Comparison of ENCODE assay signal across 17 cellular contexts in the genomic region with DNA sequence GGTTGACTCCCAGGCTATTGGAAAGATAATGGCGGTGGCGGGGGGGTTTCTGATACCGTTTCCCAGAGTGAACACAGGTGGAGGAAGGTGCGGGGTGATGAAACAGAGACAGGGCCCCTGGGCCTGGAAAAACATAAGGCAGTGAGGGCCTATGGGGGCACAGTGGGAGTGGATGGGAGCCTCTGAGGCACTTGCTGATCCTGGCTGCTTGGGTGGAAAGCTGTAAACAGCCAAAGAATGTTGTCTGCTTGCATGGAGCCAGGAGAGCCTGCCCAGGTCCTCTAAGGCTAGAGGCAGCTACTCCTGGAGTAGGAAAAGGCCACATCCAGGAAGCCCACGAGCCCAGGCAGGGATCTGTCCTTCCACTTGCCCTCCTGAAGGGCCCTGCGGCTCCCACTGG. TPM values are rescaled to one million over a fixed set of nuclear protein-coding genes. Genes with fewer than 3 reads are reported as not detected.
A peak's percentile ranks its signal among the peaks of the same experiment; 100 is the strongest.
DNase-seq lines count a peak whose midpoint lies in the region; ATAC-seq, FAIRE-seq and TF ChIP-seq lines count a peak whose summit lies in the region.
"Had no signal": no experiment of that assay in that cellular context is flagged by ENCODE, and none has a peak within 500 bp of the region (broad histone marks: within the 10 kb centered on the region; RNA-seq: fewer than 3 reads in every experiment).

No MANE protein-coding gene starts in this region.

- no peaks in the 10 kb centered on the region for H3K27me3 Mint-ChIP-seq in Calu3 (ENCODE audit: unreplicated experiment)

- no peaks in the 10 kb centered on the region for H3K79me2 ChIP-seq in smooth muscle cell (ENCODE audit: low read depth)

- H3K4me2 ChIP-seq in smooth muscle cell: peak overlapping the region; percentile 94

- no peak overlapping the region for H2AFZ ChIP-seq in smooth muscle cell (ENCODE audit: low read depth)

- H3K27ac ChIP-seq in ascending aorta (peak overlapping the region; percentile 97 to 99), lower lobe of right lung (peak overlapping the region; percentile 93), smooth muscle cell (ENCODE audit: low read depth) (peak overlapping the region; percentile 75)
- H3K27ac ChIP-seq: BLaER1 had no signal

- H3K36me3 Mint-ChIP-seq in Calu3 (ENCODE audit: insufficient read depth, unreplicated experiment): peaks cover 37% of the 10 kb centered on the region

- ATAC-seq in lower lobe of right lung (no peak), HG03442 (IDR thresholded peaks at IDR 0.05; ENCODE audit: unreplicated experiment) (no peak), HG02970 (IDR thresholded peaks at IDR 0.05; ENCODE audit: low FRiP score, unreplicated experiment) (no peak)
- ATAC-seq: sciatic nerve had no signal

- no peak overlapping the region for H3K4me3 Mint-ChIP-seq in Calu3 (ENCODE audit: low read depth, unreplicated experiment)

- H3K27me3 ChIP-seq in ascending aorta (no peaks in the 10 kb centered on the region), lower lobe of right lung (ENCODE audit: low read depth) (no peaks in the 10 kb centered on the region), smooth muscle cell (ENCODE audit: low read depth) (no peaks in the 10 kb centered on the region)

- CTCF ChIA-PET in Calu3 (lab: Charles Lee): interaction anchor here (0.6 kb wide), 1 partner anchor 81 kb away, joined by 3 read pairs; no protein-coding TSS in a partner anchor

- no peak for TF ChIP-seq POLR2A in GM12891 (IDR thresholded peaks at IDR 0.05; ENCODE audit: low read depth, low read length)

- H3K4me1 ChIP-seq in ascending aorta: peaks cover 29 to 65% of the 10 kb centered on the region in 2 donors
- H3K4me1 ChIP-seq in lower lobe of right lung: peaks cover 66% of the 10 kb centered on the region
- peaks cover 56% of the 10 kb centered on the region for H3K4me1 ChIP-seq in smooth muscle cell (ENCODE audit: low read depth)

- no peaks in the 10 kb centered on the region for H4K20me1 ChIP-seq in smooth muscle cell (ENCODE audit: low read depth)
- H4K20me1 ChIP-seq: BLaER1 had no signal

- H3K4me3 ChIP-seq in ascending aorta: peak overlapping the region in 1 of 2 donors; percentile 70
- peak overlapping the region; percentile 62 for H3K4me3 ChIP-seq in lower lobe of right lung
- H3K4me3 ChIP-seq in smooth muscle cell: no peak overlapping the region
- H3K4me3 ChIP-seq: BLaER1 had no signal

- no peak for DNase-seq in Calu3
- no peak for DNase-seq in ascending aorta (ENCODE audit: low spot score in 2 of 2)
- DNase-seq in lower lobe of right lung: no peak
- no peak for DNase-seq in smooth muscle cell (lab: John Stamatoyannopoulos, UW; ENCODE audit: unreplicated experiment)
- no peak for DNase-seq in glomerular visceral epithelial cell (ENCODE audit: extremely low spot score)
- DNase-seq in GM12891 (ENCODE audit: insufficient read length, low spot score): no peak
- DNase-seq: activated naive CD4-positive, alpha-beta T cell treated with anti-CD3 and anti-CD28 coated beads, Interleukin-2, amount 50 U/mL, for 16 hours; EL; T1000 had no signal

- no peaks in the 10 kb centered on the region for H3K36me3 ChIP-seq in ascending aorta
- H3K36me3 ChIP-seq in lower lobe of right lung: no peaks in the 10 kb centered on the region
- no peaks in the 10 kb centered on the region for H3K36me3 ChIP-seq in smooth muscle cell (ENCODE audit: low read depth)

- intact Hi-C loops in Calu3 (cut with micrococcal nuclease; ENCODE audit: unreplicated experiment): no loop called here
- intact Hi-C loops in ascending aorta (cut with DNase I): loop anchor here (2.0 kb wide), 2 partner anchors 27 to 33 kb away; a partner anchor contains a TSS
- intact Hi-C loops in lower lobe of right lung (cut with DNase I): no loop called here

- H3K9ac ChIP-seq in smooth muscle cell (ENCODE audit: low read depth): peak overlapping the region; percentile 63
- H3K9ac ChIP-seq: BLaER1 had no signal

- peak overlapping the region; percentile 80 for H3K27ac Mint-ChIP-seq in Calu3 (ENCODE audit: unreplicated experiment)

- 94% methylated on average over 6 of the region's 6 CpGs for WGBS in smooth muscle cell (ENCODE audit: low lambda C conversion rate)

- H3K4me1 Mint-ChIP-seq in Calu3 (ENCODE audit: low read depth, unreplicated experiment): peaks cover 61% of the 10 kb centered on the region

- TF ChIP-seq CTCF in Calu3 (IDR thresholded peaks at IDR 0.05; ENCODE audit: unreplicated experiment): no peak
- TF ChIP-seq CTCF in ascending aorta (IDR thresholded peaks at IDR 0.05): no peak
- TF ChIP-seq CTCF in lower lobe of right lung (IDR thresholded peaks at IDR 0.05): no peak
- TF ChIP-seq CTCF in smooth muscle cell (IDR thresholded peaks at IDR 0.05; ENCODE audit: borderline replicate concordance, insufficient read depth, poor library complexity, severe bottlenecking): no peak

- no peak for FAIRE-seq in GM12891 (lab: Jason Lieb, UNC)
- FAIRE-seq: GM18507 had no signal

- peaks cover 25% of the 10 kb centered on the region for H3F3A ChIP-seq in smooth muscle cell (ENCODE audit: low read depth)

- BruUV-seq in Calu3 (replicated peaks; lab: Mats Ljungman, UMichigan): no TSS peak

- H3K9me3 ChIP-seq in ascending aorta (no peaks in the 10 kb centered on the region), lower lobe of right lung (no peaks in the 10 kb centered on the region), smooth muscle cell (replicated peaks; ENCODE audit: low read depth) (no peaks in the 10 kb centered on the region)
- H3K9me3 ChIP-seq: BLaER1 had no signal

- no peaks in the 10 kb centered on the region for H3K9me3 Mint-ChIP-seq in Calu3 (ENCODE audit: low read depth, unreplicated experiment)

TF ChIP-seq in GM12891, 5 proteins besides CTCF, POLR2A, EP300 and RAD21:
- no peak for TF ChIP-seq POU2F2 (IDR thresholded peaks at IDR 0.05; ENCODE audit: low read depth, low read length)
- TF ChIP-seq POLR2AphosphoS5 (IDR thresholded peaks at IDR 0.05; ENCODE audit: low read depth, low read length): no peak
- TF ChIP-seq PAX5 (IDR thresholded peaks at IDR 0.05; ENCODE audit: insufficient read depth, low read length, severe bottlenecking): no peak
- no peak for TF ChIP-seq TAF1 (IDR thresholded peaks at IDR 0.05; ENCODE audit: low read depth, low read length)
- no peak for TF ChIP-seq SPI1 (IDR thresholded peaks at IDR 0.05; ENCODE audit: low read depth, low read length)

RNA-seq across cellular contexts. Expression of a gene that starts 3.0 kb away (rescaled TPM):
- total RNA-seq in Calu3 (2022) (20.3 and 25.7 TPM in 2 replicates), ascending aorta (24.2 TPM), lower lobe of right lung (77.6 TPM), smooth muscle cell (26.8 and 48.3 TPM in 2 replicates)
- 26.3 and 70.7 TPM in 2 replicates for polyA plus RNA-seq in smooth muscle cell
- polyA plus RNA-seq in GM12891 (2012; ENCODE audit: low read depth, missing spikeins): 0.35 TPM

RNA-seq across cellular contexts. Expression of a gene that starts 12.9 kb away (rescaled TPM):
- 0.32 TPM in 1 of 2 replicates, not detected in the other for total RNA-seq in Calu3 (2022)
- not detected for total RNA-seq in ascending aorta
- not detected for total RNA-seq in lower lobe of right lung
- total RNA-seq in smooth muscle cell: 0.09 and 0.18 TPM in 2 replicates
- 0.87 TPM in 1 of 2 replicates, not detected in the other for polyA plus RNA-seq in smooth muscle cell
- not detected for polyA plus RNA-seq in GM12891 (2012; ENCODE audit: low read depth, missing spikeins)
- total RNA-seq: activated CD8-positive, alpha-beta memory T cell treated with anti-CD3 and anti-CD28 coated beads for 36 hours; LHCN-M2; lung microvascular endothelial cell had no signal

RNA-seq across cellular contexts. Expression of a gene that starts 26.2 kb away (rescaled TPM):
- total RNA-seq in Calu3 (2022): 121 TPM in 2 replicates
- 231 TPM for total RNA-seq in ascending aorta
- total RNA-seq in lower lobe of right lung: 66.9 TPM
- 19.9 and 20.8 TPM in 2 replicates for total RNA-seq in smooth muscle cell
- polyA plus RNA-seq in smooth muscle cell: 59.3 and 62.6 TPM in 2 replicates
- 42.6 TPM for polyA plus RNA-seq in GM12891 (2012; ENCODE audit: low read depth, missing spikeins)

RNA-seq across cellular contexts. Expression of a gene that starts 30.0 kb away (rescaled TPM):
- total RNA-seq in Calu3 (2022): 92.5 and 102 TPM in 2 replicates
- total RNA-seq in ascending aorta: 283 TPM
- total RNA-seq in lower lobe of right lung: 372 TPM
- 209 and 230 TPM in 2 replicates for total RNA-seq in smooth muscle cell
- 454 and 466 TPM in 2 replicates for polyA plus RNA-seq in smooth muscle cell
- polyA plus RNA-seq in GM12891 (2012; ENCODE audit: low read depth, missing spikeins): 177 TPM

RNA-seq across cellular contexts. Expression of a gene that starts 33.2 kb away (rescaled TPM):
- total RNA-seq in Calu3 (2022) (4.3 and 5.5 TPM in 2 replicates), ascending aorta (not detected), lower lobe of right lung (4.0 TPM), smooth muscle cell (1.6 and 2.5 TPM in 2 replicates)
- 3.7 and 6.7 TPM in 2 replicates for polyA plus RNA-seq in smooth muscle cell
- 2.3 TPM for polyA plus RNA-seq in GM12891 (2012; ENCODE audit: low read depth, missing spikeins)
